ENCODE assay signal across 1 cellular context in the genomic region with DNA sequence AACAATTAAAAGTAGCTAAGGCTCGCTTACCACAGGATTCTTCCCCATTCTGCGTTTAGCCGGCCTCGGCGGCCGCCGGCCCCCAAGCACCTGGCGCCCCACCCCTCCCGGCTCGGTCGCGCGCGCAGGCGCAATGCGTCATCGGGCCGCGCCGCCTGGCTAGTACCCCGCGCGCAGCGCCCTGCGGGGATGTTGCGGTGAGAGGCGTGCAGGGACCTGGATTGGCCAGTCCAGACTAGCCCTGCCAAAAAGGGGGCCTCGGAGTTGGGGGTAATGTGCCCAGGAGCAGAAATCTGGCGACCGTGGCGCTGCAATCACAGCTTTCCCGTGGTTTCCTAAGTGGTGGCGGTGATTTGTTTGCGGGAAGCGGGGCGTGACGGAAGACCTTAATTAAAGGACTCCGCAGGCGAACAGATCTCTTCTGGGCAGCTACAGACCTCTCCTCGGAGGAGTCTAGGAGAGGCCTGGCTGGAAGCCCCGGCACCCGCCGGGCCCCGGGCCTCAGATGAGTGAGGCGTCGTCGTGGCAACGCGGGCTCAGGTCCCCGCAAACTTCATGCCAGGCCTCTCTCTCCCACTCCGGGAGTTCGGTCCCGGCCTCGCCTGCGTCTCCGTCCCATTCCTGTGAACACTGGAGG.
A peak's percentile ranks its signal among the peaks of the same experiment; 100 is the strongest.
TF ChIP-seq lines count a peak whose summit lies in the region.

No MANE protein-coding gene starts in this region.

TF ChIP-seq in H1, 55 proteins besides CTCF, POLR2A, EP300 and RAD21 (continued from another document):
- TF ChIP-seq BCL11A (IDR thresholded peaks at IDR 0.05; ENCODE audit: low read depth in 2 of 2, low read length in 2 of 2), result no peak
- 0 out of 2 replicates have a peak, but pooled peaks have one; percentile 11 for TF ChIP-seq BRCA1 (IDR thresholded peaks at IDR 0.05; ENCODE audit: low read depth, low read length)
- TF ChIP-seq SP1 (IDR thresholded peaks at IDR 0.05; ENCODE audit: low read depth, low read length), result 0 out of 2 replicates have a peak, but pooled peaks have one; percentile 19
- no peak for TF ChIP-seq TEAD4 (IDR thresholded peaks at IDR 0.05; ENCODE audit: low read depth, low read length)
- peak; percentile 85 for TF ChIP-seq POLR2AphosphoS5 (IDR thresholded peaks at IDR 0.05; ENCODE audit: low read depth, low read length)
- TF ChIP-seq SIN3A (conservative IDR thresholded peaks at IDR 0.05 in 1 of 2, IDR thresholded peaks at IDR 0.05 in 1 of 2; ENCODE audit: low read depth in 1 of 2, low read length in 2 of 2), result peak in 1 of 2 experiments; percentile 87; a peak in 2 of 4 replicates
- TF ChIP-seq CTBP2 (IDR thresholded peaks at IDR 0.05; ENCODE audit: borderline replicate concordance, insufficient read depth, insufficient read length, low read length), result no peak
- peak in 1 of 2 experiments; percentile 89; a peak in 2 of 4 replicates for TF ChIP-seq HDAC2 (IDR thresholded peaks at IDR 0.05; ENCODE audit: borderline replicate concordance in 1 of 2, low read depth in 2 of 2, low read length in 2 of 2)
- 0 out of 2 replicates have a peak, but pooled peaks have one; percentile 52 for TF ChIP-seq TCF12 (IDR thresholded peaks at IDR 0.05; ENCODE audit: low read depth, low read length)
- no peak for TF ChIP-seq GABPA (IDR thresholded peaks at IDR 0.05; ENCODE audit: borderline replicate concordance, insufficient read depth, low read length)
- no peak for TF ChIP-seq RFX5 (IDR thresholded peaks at IDR 0.05; ENCODE audit: borderline replicate concordance, low read depth, low read length)
- no peak for TF ChIP-seq RXRA (IDR thresholded peaks at IDR 0.05; ENCODE audit: insufficient read depth, low read depth, low read length)
- TF ChIP-seq, protein P1, sequence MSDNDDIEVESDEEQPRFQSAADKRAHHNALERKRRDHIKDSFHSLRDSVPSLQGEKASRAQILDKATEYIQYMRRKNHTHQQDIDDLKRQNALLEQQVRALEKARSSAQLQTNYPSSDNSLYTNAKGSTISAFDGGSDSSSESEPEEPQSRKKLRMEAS (IDR thresholded peaks at IDR 0.05), result peak; percentile 74
- TF ChIP-seq, protein P2, sequence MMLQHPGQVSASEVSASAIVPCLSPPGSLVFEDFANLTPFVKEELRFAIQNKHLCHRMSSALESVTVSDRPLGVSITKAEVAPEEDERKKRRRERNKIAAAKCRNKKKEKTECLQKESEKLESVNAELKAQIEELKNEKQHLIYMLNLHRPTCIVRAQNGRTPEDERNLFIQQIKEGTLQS (IDR thresholded peaks at IDR 0.05; ENCODE audit: insufficient read depth, low read depth, low read length), result peak; percentile 88
- peak; percentile 87 for TF ChIP-seq TAF1 (IDR thresholded peaks at IDR 0.05; ENCODE audit: low read depth, low read length)
- no peak for TF ChIP-seq YY1 (IDR thresholded peaks at IDR 0.05; ENCODE audit: low read depth, low read length)
- no peak for TF ChIP-seq SIRT6 (IDR thresholded peaks at IDR 0.05; ENCODE audit: low read length)
- no peak for TF ChIP-seq EZH2 (IDR thresholded peaks at IDR 0.05; ENCODE audit: low read depth, low read length, severe bottlenecking)
- TF ChIP-seq USF2 (IDR thresholded peaks at IDR 0.05; ENCODE audit: low read length), result no peak
- peak; percentile 79 for TF ChIP-seq SRF (IDR thresholded peaks at IDR 0.05; ENCODE audit: low read depth, low read length)
- TF ChIP-seq CHD1 (IDR thresholded peaks at IDR 0.05; ENCODE audit: low read depth, low read length), result no peak
- no peak for TF ChIP-seq POU5F1 (IDR thresholded peaks at IDR 0.05; ENCODE audit: low read depth, low read length)
- TF ChIP-seq KDM4A (IDR thresholded peaks at IDR 0.05; ENCODE audit: low read depth, low read length, severe bottlenecking), result peak; percentile 100
- TF ChIP-seq ASH2L (IDR thresholded peaks at IDR 0.05; ENCODE audit: low read length), result peak; percentile 97
- TF ChIP-seq SUZ12 (IDR thresholded peaks at IDR 0.05; ENCODE audit: low read length), result no peak
- peak; percentile 97 for TF ChIP-seq CREB1 (IDR thresholded peaks at IDR 0.05)
- 0 out of 2 replicates have a peak, but pooled peaks have one; percentile 49 for TF ChIP-seq FOSL1 (IDR thresholded peaks at IDR 0.05; ENCODE audit: insufficient read depth, low read depth, low read length)
- peak; percentile 83 for TF ChIP-seq TBP (IDR thresholded peaks at IDR 0.05; ENCODE audit: low read depth, low read length)
- TF ChIP-seq NANOG (IDR thresholded peaks at IDR 0.05; ENCODE audit: insufficient read depth, low read depth, low read length, poor library complexity, severe bottlenecking), result no peak
- peak; percentile 53; the same call in 1 of the 2 replicates for TF ChIP-seq BACH1 (IDR thresholded peaks at IDR 0.05; ENCODE audit: low read length)
- no peak for TF ChIP-seq ATF2 (IDR thresholded peaks at IDR 0.05; ENCODE audit: low read length)
- TF ChIP-seq MAFK (IDR thresholded peaks at IDR 0.05; ENCODE audit: low read depth, low read length), result no peak
- peak; percentile 83 for TF ChIP-seq PHF8 (conservative IDR thresholded peaks at IDR 0.05; ENCODE audit: low read depth, low read length)
- no peak for TF ChIP-seq JUN (IDR thresholded peaks at IDR 0.05; ENCODE audit: low read depth, low read length)
- TF ChIP-seq CHD7 (IDR thresholded peaks at IDR 0.05; ENCODE audit: insufficient replicate concordance, low read length), result no peak
- peak; percentile 97; the same call in 1 of the 2 replicates for TF ChIP-seq RBBP5 (IDR thresholded peaks at IDR 0.05; ENCODE audit: borderline replicate concordance, low read depth, low read length)
- TF ChIP-seq, protein P3, sequence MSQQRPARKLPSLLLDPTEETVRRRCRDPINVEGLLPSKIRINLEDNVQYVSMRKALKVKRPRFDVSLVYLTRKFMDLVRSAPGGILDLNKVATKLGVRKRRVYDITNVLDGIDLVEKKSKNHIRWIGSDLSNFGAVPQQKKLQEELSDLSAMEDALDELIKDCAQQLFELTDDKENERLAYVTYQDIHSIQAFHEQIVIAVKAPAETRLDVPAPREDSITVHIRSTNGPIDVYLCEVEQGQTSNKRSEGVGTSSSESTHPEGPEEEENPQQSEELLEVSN (IDR thresholded peaks at IDR 0.05), result 0 out of 2 replicates have a peak, but pooled peaks have one; percentile 3
- TF ChIP-seq KDM5A (IDR thresholded peaks at IDR 0.05; ENCODE audit: low read length), result peak; percentile 87; the same call in 1 of the 2 replicates
- peak; percentile 31 for TF ChIP-seq TAF7 (optimal IDR thresholded peaks at IDR 0.05; ENCODE audit: borderline replicate concordance, low read depth, low read length)
- peak; percentile 24; the same call in 1 of the 2 replicates for TF ChIP-seq JUND (IDR thresholded peaks at IDR 0.05; ENCODE audit: low read length)
- TF ChIP-seq NRF1 (IDR thresholded peaks at IDR 0.05; ENCODE audit: low read depth, low read length), result peak; percentile 43
